ENCODE assay signal across 8 cellular contexts in genomic region chr16:83952940-83953795, GRCh38. TPM values are rescaled to one million over a fixed set of nuclear protein-coding genes. Genes with fewer than 3 reads are reported as not detected.
A peak's percentile ranks its signal among the peaks of the same experiment; 100 is the strongest.
DNase-seq lines count a peak whose midpoint lies in the region; ATAC-seq and TF ChIP-seq lines count a peak whose summit lies in the region.

Gene OSGIN1 (plus strand): TSS chr16:83953240. CDS start chr16:83957672, 4,432 bp downstream.

- no peaks in the 10 kb centered on the region for H3K36me3 ChIP-seq in ACC112 (ENCODE audit: insufficient read depth, low read length)

- no peaks in the 10 kb centered on the region for H3K27me3 ChIP-seq in ACC112 (ENCODE audit: insufficient read depth, low read length)

- no peak for TF ChIP-seq CTCF in coronary artery (IDR thresholded peaks at IDR 0.05)

- POLR2A ChIA-PET in activated CD4-positive, alpha-beta T cell treated with anti-CD3 and anti-CD28 coated beads for 36 hours (lab: Charles Lee), result no interaction called here

- H3K27ac Mint-ChIP-seq in activated CD4-positive, alpha-beta T cell treated with anti-CD3 and anti-CD28 coated beads for 36 hours, result peak within 1 kb of the TSS; percentile 55

- DNase-seq in NCI-H446 treated with DMSO at 0.1 percent for 48 hours (lab: John Stamatoyannopoulos, UW) (peak; percentile 1), coronary artery (ENCODE audit: low spot score) (peak; percentile 97), left lobe of liver (ENCODE audit: low spot score) (peak; percentile 97)
- peak; percentile 94 for DNase-seq in activated CD4-positive, alpha-beta T cell treated with anti-CD3 and anti-CD28 coated beads for 36 hours
- DNase-seq in stimulated activated CD4-positive, alpha-beta T cell treated with anti-CD3 and anti-CD28 coated beads, Interleukin-2, amount 100 ng/mL, for 24 hours, result peak; percentile 83 to 90

- no peaks in the 10 kb centered on the region for H3K9me3 Mint-ChIP-seq in activated CD4-positive, alpha-beta T cell treated with anti-CD3 and anti-CD28 coated beads for 36 hours (ENCODE audit: low read depth)

- CTCF ChIA-PET in activated CD4-positive, alpha-beta T cell treated with anti-CD3 and anti-CD28 coated beads for 36 hours (lab: Charles Lee), result interaction anchor here (0.5 to 2.0 kb wide), 18 partner anchors 9 to 669 kb away, joined by 3 to 21 read pairs (median 5); partner anchors contain the start of genes HSBP1 and TAF1C

- H3K27ac ChIP-seq in ACC112 (ENCODE audit: low read depth, low read length) (peak within 1 kb of the TSS; percentile 65), coronary artery (peak within 1 kb of the TSS; percentile 96 to 98)

- H3K36me3 Mint-ChIP-seq in activated CD4-positive, alpha-beta T cell treated with anti-CD3 and anti-CD28 coated beads for 36 hours (ENCODE audit: low read depth), result no peaks in the 10 kb centered on the region

- H2AFZ ChIP-seq in ACC112 (ENCODE audit: low read length, unreplicated experiment), result peak within 1 kb of the TSS; percentile 83

- peaks cover 19% of the 10 kb centered on the region for H3K4me1 Mint-ChIP-seq in activated CD4-positive, alpha-beta T cell treated with anti-CD3 and anti-CD28 coated beads for 36 hours

- intact Hi-C loops in activated CD4-positive, alpha-beta T cell treated with anti-CD3 and anti-CD28 coated beads for 36 hours (cut with DNase I, micrococcal nuclease), result loop anchor here (1.0 to 10.0 kb wide), 7 partner anchors 54 to 552 kb away; partner anchors contain the start of genes MEAK7 (in 2 of the 2), DNAAF1 (in 1 of the 2), HSBP1 (in 1 of the 2) and HSDL1 (in 1 of the 2)

- H3K27me3 Mint-ChIP-seq in activated CD4-positive, alpha-beta T cell treated with anti-CD3 and anti-CD28 coated beads for 36 hours, result peaks cover 16% of the 10 kb centered on the region

- H3K4me3 ChIP-seq in ACC112 (ENCODE audit: low read depth, low read length), result peak within 1 kb of the TSS; percentile 85
- H3K4me3 ChIP-seq in coronary artery, result peak within 1 kb of the TSS; percentile 78

- H3K4me3 Mint-ChIP-seq in activated CD4-positive, alpha-beta T cell treated with anti-CD3 and anti-CD28 coated beads for 36 hours, result peak within 1 kb of the TSS; percentile 66

- peaks cover 8% of the 10 kb centered on the region for H3K79me2 ChIP-seq in ACC112 (ENCODE audit: control insufficient read depth, insufficient read depth, low read length, unreplicated experiment)

- peaks cover 23% of the 10 kb centered on the region for H3K4me1 ChIP-seq in ACC112 (ENCODE audit: control insufficient read depth, insufficient read depth, low read length, unreplicated experiment)

- ATAC-seq in GM18867 (IDR thresholded peaks at IDR 0.05; ENCODE audit: unreplicated experiment) (peak; percentile 84), HG03103 (IDR thresholded peaks at IDR 0.05; ENCODE audit: low read depth, unreplicated experiment) (peak; percentile 55), left lobe of liver (peak; percentile 79)
- ATAC-seq in activated CD4-positive, alpha-beta T cell treated with anti-CD3 and anti-CD28 coated beads for 36 hours, result peak; percentile 95

RNA-seq across cellular contexts. Expression of gene OSGIN1, which starts in this region (rescaled TPM):
- 1 to 10 TPM in 1 of 2 experiments, under 1 TPM in 1; 0.75 to 1.0 TPM for total RNA-seq in activated CD4-positive, alpha-beta T cell treated with anti-CD3 and anti-CD28 coated beads for 36 hours
- 89.4 TPM for total RNA-seq in left lobe of liver

Comparison
In these comparisons a context has a peak if more than half of its experiments do, and no peak if none do; other contexts are left out.
1. Peak in every context shown above with its lines: DNase-seq, ATAC-seq, H3K4me3 ChIP-seq and H3K27ac ChIP-seq.
2. RNA of gene OSGIN1 (total RNA-seq): 89.4 TPM in left lobe of liver (single experiment); 0.75 to 1.0 TPM in activated CD4-positive, alpha-beta T cell treated with anti-CD3 and anti-CD28 coated beads for 36 hours; every median in the first group is over 10 times any median in the second.
3. DNase-seq: peak in every context shown above with its lines; median percentile 97 in coronary artery; 97 in left lobe of liver; 94 in activated CD4-positive, alpha-beta T cell treated with anti-CD3 and anti-CD28 coated beads for 36 hours; 86 in stimulated activated CD4-positive, alpha-beta T cell treated with anti-CD3 and anti-CD28 coated beads, Interleukin-2, amount 100 ng/mL, for 24 hours; 1 in NCI-H446 treated with DMSO at 0.1 percent for 48 hours.